Comparison of ENCODE assay signal across 33 cellular contexts in the genomic region with DNA sequence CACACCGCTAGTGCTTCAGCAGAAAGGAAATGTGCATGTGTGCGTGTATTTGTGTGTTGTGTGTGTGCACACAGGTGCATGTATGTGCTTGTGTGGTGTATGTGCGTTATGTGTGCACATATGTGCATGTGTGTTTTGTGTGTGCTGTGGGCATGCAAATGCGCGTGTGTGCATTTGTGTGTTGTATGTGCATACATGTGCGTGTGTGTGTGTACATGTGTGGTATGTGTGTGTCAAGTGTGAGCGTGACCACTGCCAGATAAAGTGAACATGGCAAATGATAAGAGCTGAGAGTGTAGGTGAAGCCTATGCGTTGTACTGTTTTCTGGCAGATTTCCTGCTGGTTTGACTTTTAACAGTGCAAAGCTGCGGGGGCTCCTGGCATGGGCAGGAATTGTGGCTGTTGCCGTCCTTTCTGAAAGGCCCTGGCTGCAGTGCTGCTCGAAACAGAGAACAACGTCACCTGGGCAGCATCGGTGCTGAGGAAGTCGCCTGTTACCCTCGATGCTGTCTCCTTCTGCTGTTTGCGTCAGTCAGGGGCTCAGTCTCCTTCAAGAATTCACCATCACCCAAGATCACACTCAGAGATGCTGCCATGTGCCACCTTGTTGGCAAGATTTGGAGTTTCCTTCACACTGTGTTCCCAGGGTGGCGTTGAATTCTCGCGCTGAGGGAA. TPM values are rescaled to one million over a fixed set of nuclear protein-coding genes. Genes with fewer than 3 reads are reported as not detected.
"Had no signal": no experiment of that assay in that cellular context is flagged by ENCODE, and none has a peak within 500 bp of the region (broad histone marks: within the 10 kb centered on the region; RNA-seq: fewer than 3 reads in every experiment).

No MANE protein-coding gene starts in this region.

- H3K36me3 Mint-ChIP-seq: activated CD4-positive, alpha-beta memory T cell treated with anti-CD3 and anti-CD28 coated beads for 36 hours; activated naive CD8-positive, alpha-beta T cell treated with anti-CD3 and anti-CD28 coated beads for 36 hours; naive thymus-derived CD8-positive, alpha-beta T cell; type B pancreatic cell had no signal

- H3K27me3 ChIP-seq: adrenal gland, body of pancreas, cardiac muscle cell, left lung, ovary, right atrium auricular region, vagina had no signal

- ATAC-seq: body of pancreas; left lung; naive thymus-derived CD8-positive, alpha-beta T cell had no signal

- H3K27me3 Mint-ChIP-seq: activated naive CD8-positive, alpha-beta T cell treated with anti-CD3 and anti-CD28 coated beads for 36 hours had no signal

- H3K27ac Mint-ChIP-seq: activated CD4-positive, alpha-beta memory T cell treated with anti-CD3 and anti-CD28 coated beads for 36 hours; activated naive CD4-positive, alpha-beta T cell treated with anti-CD3 and anti-CD28 coated beads for 36 hours; activated naive CD8-positive, alpha-beta T cell treated with anti-CD3 and anti-CD28 coated beads for 36 hours; activated T-helper 1 cell treated with anti-CD3 and anti-CD28 coated beads, Interleukin-12 subunit alpha, Interleukin-12 subunit beta, Interleukin-2, Interleukin-4 antibody, amounts not matched to agents 30 ng/mL and 10 ng/mL and 1 ng/mL, durations not matched to agents 14 hours and 24 hours and 36 hours; naive thymus-derived CD8-positive, alpha-beta T cell; T-helper 1 cell treated with Interleukin-12 subunit alpha and Interleukin-12 subunit beta and Interleukin-4 antibody, amounts not matched to agents 30 μg/mL and 1 μg/mL, for 36 hours; type B pancreatic cell had no signal

- DNase-seq: activated CD4-positive, alpha-beta memory T cell treated with anti-CD3 and anti-CD28 coated beads for 36 hours; activated CD4-positive, alpha-beta T cell treated with anti-CD3 and anti-CD28 coated beads for 4 hours; activated CD8-positive, alpha-beta memory T cell treated with anti-CD3 and anti-CD28 coated beads, Interleukin-2, amount 50 U/mL, for 4 hours; activated effector memory CD4-positive, alpha-beta T cell treated with anti-CD3 and anti-CD28 coated beads, Interleukin-2, amount 50 U/mL, for 16 hours; activated naive CD4-positive, alpha-beta T cell treated with anti-CD3 and anti-CD28 coated beads for 36 hours; activated naive CD8-positive, alpha-beta T cell treated with anti-CD3 and anti-CD28 coated beads for 36 hours; activated T-cell treated with anti-CD3 and anti-CD28 coated beads, Interleukin-2, amount 50 U/mL, for 1 hour; adrenal gland; aorta; body of pancreas; cerebellar nuclear complex; dorsolateral prefrontal cortex; effector memory CD4-positive, alpha-beta T cell; mammary epithelial cell; naive thymus-derived CD8-positive, alpha-beta T cell; ovary; stimulated activated naive CD4-positive, alpha-beta T cell; T-helper 9 cell had no signal

- H3K9me3 Mint-ChIP-seq: activated CD4-positive, alpha-beta memory T cell treated with anti-CD3 and anti-CD28 coated beads for 36 hours; activated naive CD4-positive, alpha-beta T cell treated with anti-CD3 and anti-CD28 coated beads for 36 hours; activated naive CD8-positive, alpha-beta T cell treated with anti-CD3 and anti-CD28 coated beads for 36 hours; activated T-helper 1 cell treated with anti-CD3 and anti-CD28 coated beads, Interleukin-12 subunit alpha, Interleukin-12 subunit beta, Interleukin-2, Interleukin-4 antibody, amounts not matched to agents 30 ng/mL and 10 ng/mL and 1 ng/mL, durations not matched to agents 14 hours and 24 hours and 36 hours; T-helper 1 cell treated with Interleukin-12 subunit alpha and Interleukin-12 subunit beta and Interleukin-4 antibody, amounts not matched to agents 30 μg/mL and 1 μg/mL, for 36 hours; type B pancreatic cell had no signal

- H3K4me1 ChIP-seq: adrenal gland, body of pancreas, left lung had no signal

- H3K27ac ChIP-seq: adrenal gland, body of pancreas, cardiac muscle cell, left lung, neutrophil, ovary, prostate gland, VCaP had no signal

- FAIRE-seq: frontal cortex, islet of Langerhans, TTC549 had no signal

- H3K36me3 ChIP-seq: adrenal gland, neutrophil, ovary, prostate gland, vagina had no signal

- H3K4me3 Mint-ChIP-seq: activated CD4-positive, alpha-beta memory T cell treated with anti-CD3 and anti-CD28 coated beads for 36 hours; activated naive CD4-positive, alpha-beta T cell treated with anti-CD3 and anti-CD28 coated beads for 36 hours; activated naive CD8-positive, alpha-beta T cell treated with anti-CD3 and anti-CD28 coated beads for 36 hours; activated T-helper 1 cell treated with anti-CD3 and anti-CD28 coated beads, Interleukin-12 subunit alpha, Interleukin-12 subunit beta, Interleukin-2, Interleukin-4 antibody, amounts not matched to agents 30 ng/mL and 10 ng/mL and 1 ng/mL, durations not matched to agents 14 hours and 24 hours and 36 hours; naive thymus-derived CD8-positive, alpha-beta T cell; T-helper 1 cell treated with Interleukin-12 subunit alpha and Interleukin-12 subunit beta and Interleukin-4 antibody, amounts not matched to agents 30 μg/mL and 1 μg/mL, for 36 hours; type B pancreatic cell had no signal

- H3K4me1 Mint-ChIP-seq: activated naive CD8-positive, alpha-beta T cell treated with anti-CD3 and anti-CD28 coated beads for 36 hours; naive thymus-derived CD8-positive, alpha-beta T cell had no signal

- H3K9me3 ChIP-seq: adrenal gland, body of pancreas, left lung, neutrophil, ovary, prostate gland, right atrium auricular region, vagina had no signal

- H3K4me3 ChIP-seq: adrenal gland, body of pancreas, cardiac muscle cell, coronary artery, dorsolateral prefrontal cortex, left lung, ovary, prostate gland, right atrium auricular region, vagina had no signal

RNA-seq across cellular contexts. Expression of gene ADGRD1, which starts 56.0 kb away (rescaled TPM):
- total RNA-seq: activated naive CD4-positive, alpha-beta T cell treated with anti-CD3 and anti-CD28 coated beads for 36 hours; epithelial cell of proximal tubule; mammary epithelial cell had no signal
- polyA plus RNA-seq: mammary epithelial cell had no signal
